Comparison of ENCODE assay signal across 8 cellular contexts in the genomic region with DNA sequence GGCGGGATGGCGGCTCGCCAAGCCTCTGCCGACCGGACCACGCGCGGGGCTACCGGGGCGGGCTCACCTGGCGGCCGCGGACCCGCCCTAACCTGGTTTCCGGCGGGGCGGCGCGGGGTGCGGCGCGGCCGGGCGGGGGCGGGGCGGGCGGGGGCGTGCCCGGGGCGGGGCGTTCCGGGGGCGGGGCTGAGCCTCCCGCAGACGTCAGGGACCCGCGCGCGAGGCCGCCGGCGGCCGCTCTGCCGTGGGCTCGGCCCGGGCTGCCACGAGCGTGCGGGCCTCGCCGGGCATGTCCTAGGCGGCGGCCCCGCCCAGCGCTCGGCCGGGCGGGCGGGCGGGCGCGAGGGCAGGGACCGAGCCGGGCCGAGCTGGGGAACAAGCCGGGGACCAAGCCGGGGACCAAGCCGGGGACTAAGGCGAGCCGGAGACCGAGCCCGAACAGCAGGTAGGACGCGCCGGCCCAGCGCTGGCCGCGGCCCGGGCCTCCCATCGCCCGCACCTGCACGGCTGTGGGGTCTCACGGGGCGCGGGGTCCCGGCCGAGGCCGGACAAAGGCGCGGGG. TPM values are rescaled to one million over a fixed set of nuclear protein-coding genes. Genes with fewer than 3 reads are reported as not detected.
DNase-seq lines count a peak whose midpoint lies in the region; ATAC-seq, FAIRE-seq and TF ChIP-seq lines count a peak whose summit lies in the region.

A gene (plus strand): TSS at position 200 of the 562 bp plus-strand sequence. CDS start 3,183 bp downstream, outside the sequence.

- peak within 1 kb of the TSS; percentile 48 for H3K4me3 Mint-ChIP-seq in activated CD8-positive, alpha-beta T cell treated with anti-CD3 and anti-CD28 coated beads, Interleukin-2, amount 10 ng/mL, durations not matched to agents 7 days and 5 days

- no peaks in the 10 kb centered on the region for H3K36me3 Mint-ChIP-seq in activated CD8-positive, alpha-beta T cell treated with anti-CD3 and anti-CD28 coated beads, Interleukin-2, amount 10 ng/mL, durations not matched to agents 7 days and 5 days (ENCODE audit: low read depth)

- ATAC-seq in activated CD8-positive, alpha-beta T cell treated with anti-CD3 and anti-CD28 coated beads, Interleukin-2, amount 10 ng/mL, durations not matched to agents 7 days and 5 days = peak; percentile 83
- ATAC-seq in HG03457 (IDR thresholded peaks at IDR 0.05; ENCODE audit: unreplicated experiment) = no peak

- peak within 1 kb of the TSS; percentile 38 for H3K27ac ChIP-seq in substantia nigra (ENCODE audit: low read depth, low read length, poor library complexity, severe bottlenecking)
- no peak within 1 kb of the TSS for H3K27ac ChIP-seq in SJCRH30

- POLR2A ChIA-PET in activated CD8-positive, alpha-beta T cell treated with anti-CD3 and anti-CD28 coated beads, Interleukin-2, amount 10 ng/mL, durations not matched to agents 7 days and 5 days (lab: Charles Lee) = no interaction called here

- DNase-seq in D721Med (ENCODE audit: insufficient read length, low spot score) = peak; percentile 83
- no peak for DNase-seq in LHCN-M2 (ENCODE audit: low read depth)
- DNase-seq in activated CD8-positive, alpha-beta T cell treated with anti-CD3 and anti-CD28 coated beads, Interleukin-2, amount 10 ng/mL, durations not matched to agents 7 days and 5 days = peak; percentile 50
- DNase-seq in epithelial cell of esophagus (ENCODE audit: low read depth) = peak; percentile 62
- peak in 14 of 49 donors; percentile 11 to 74 (median 36) for DNase-seq in substantia nigra (lab: John Stamatoyannopoulos, UW)
- DNase-seq in SJCRH30 = no peak

- TF ChIP-seq CTCF in D721Med (IDR thresholded peaks at IDR 0.05; ENCODE audit: insufficient read depth, missing control alignments) (no peak), epithelial cell of esophagus (IDR thresholded peaks at IDR 0.05; ENCODE audit: insufficient read depth, low read depth, low read length, missing control alignments) (no peak)

- H3K27me3 ChIP-seq in mononuclear cell (ENCODE audit: insufficient read depth, low read length) (peaks cover 29% of the 10 kb centered on the region), SJCRH30 (peaks cover 7% of the 10 kb centered on the region; the same call in 1 of the 2 replicates)

- CTCF ChIA-PET in activated CD8-positive, alpha-beta T cell treated with anti-CD3 and anti-CD28 coated beads, Interleukin-2, amount 10 ng/mL, durations not matched to agents 7 days and 5 days (lab: Charles Lee) = no interaction called here

- H3K27ac Mint-ChIP-seq in activated CD8-positive, alpha-beta T cell treated with anti-CD3 and anti-CD28 coated beads, Interleukin-2, amount 10 ng/mL, durations not matched to agents 7 days and 5 days = no peak within 1 kb of the TSS

- H3K4me3 ChIP-seq in epithelial cell of esophagus (ENCODE audit: low read length) = peak within 1 kb of the TSS; percentile 83
- H3K4me3 ChIP-seq in mononuclear cell (ENCODE audit: low read length) = peak within 1 kb of the TSS; percentile 26
- no peak within 1 kb of the TSS for H3K4me3 ChIP-seq in SJCRH30

- H3K9me3 Mint-ChIP-seq in activated CD8-positive, alpha-beta T cell treated with anti-CD3 and anti-CD28 coated beads, Interleukin-2, amount 10 ng/mL, durations not matched to agents 7 days and 5 days (ENCODE audit: insufficient read depth) = no peaks in the 10 kb centered on the region

- H3K9me3 ChIP-seq in mononuclear cell (ENCODE audit: low read depth, low read length) (no peaks in the 10 kb centered on the region), SJCRH30 (replicated peaks) (no peaks in the 10 kb centered on the region)

- peaks cover 12% of the 10 kb centered on the region for H3K4me1 ChIP-seq in mononuclear cell (ENCODE audit: insufficient read depth, low read length)
- no peaks in the 10 kb centered on the region for H3K4me1 ChIP-seq in SJCRH30

- no peaks in the 10 kb centered on the region for H3K36me3 ChIP-seq in SJCRH30

- no peak for FAIRE-seq in D721Med (lab: Jason Lieb, UNC)

- H3K4me1 Mint-ChIP-seq in activated CD8-positive, alpha-beta T cell treated with anti-CD3 and anti-CD28 coated beads, Interleukin-2, amount 10 ng/mL, durations not matched to agents 7 days and 5 days (ENCODE audit: low read depth) = peaks cover 6% of the 10 kb centered on the region

- H3K27me3 Mint-ChIP-seq in activated CD8-positive, alpha-beta T cell treated with anti-CD3 and anti-CD28 coated beads, Interleukin-2, amount 10 ng/mL, durations not matched to agents 7 days and 5 days (ENCODE audit: low read depth) = peaks cover 23% of the 10 kb centered on the region

RNA-seq across cellular contexts. Expression of the gene that starts here (rescaled TPM):
- total RNA-seq in LHCN-M2 (2014; rRNA removed) (30.3 and 32.7 TPM in 2 replicates), mononuclear cell (1.0 TPM)
- 24.2 TPM for polyA plus RNA-seq in LHCN-M2 (2012)
- 1 to 10 TPM; 2.5 to 2.7 TPM for total RNA-seq in activated CD8-positive, alpha-beta T cell treated with anti-CD3 and anti-CD28 coated beads, Interleukin-2, amount 10 ng/mL, durations not matched to agents 7 days and 5 days
- 0.08 and 0.12 TPM in 2 replicates for total RNA-seq in SJCRH30 (2014; rRNA removed; shearing (Covaris generic))

Comparison
In these comparisons a context has a peak if more than half of its experiments do, and no peak if none do; other contexts are left out.
1. DNase-seq: peak in D721Med (single experiment), activated CD8-positive, alpha-beta T cell treated with anti-CD3 and anti-CD28 coated beads, Interleukin-2, amount 10 ng/mL, durations not matched to agents 7 days and 5 days (single experiment) and epithelial cell of esophagus (single experiment); none in LHCN-M2 (single experiment) and SJCRH30 (0 of 2).